In the genomic region with DNA sequence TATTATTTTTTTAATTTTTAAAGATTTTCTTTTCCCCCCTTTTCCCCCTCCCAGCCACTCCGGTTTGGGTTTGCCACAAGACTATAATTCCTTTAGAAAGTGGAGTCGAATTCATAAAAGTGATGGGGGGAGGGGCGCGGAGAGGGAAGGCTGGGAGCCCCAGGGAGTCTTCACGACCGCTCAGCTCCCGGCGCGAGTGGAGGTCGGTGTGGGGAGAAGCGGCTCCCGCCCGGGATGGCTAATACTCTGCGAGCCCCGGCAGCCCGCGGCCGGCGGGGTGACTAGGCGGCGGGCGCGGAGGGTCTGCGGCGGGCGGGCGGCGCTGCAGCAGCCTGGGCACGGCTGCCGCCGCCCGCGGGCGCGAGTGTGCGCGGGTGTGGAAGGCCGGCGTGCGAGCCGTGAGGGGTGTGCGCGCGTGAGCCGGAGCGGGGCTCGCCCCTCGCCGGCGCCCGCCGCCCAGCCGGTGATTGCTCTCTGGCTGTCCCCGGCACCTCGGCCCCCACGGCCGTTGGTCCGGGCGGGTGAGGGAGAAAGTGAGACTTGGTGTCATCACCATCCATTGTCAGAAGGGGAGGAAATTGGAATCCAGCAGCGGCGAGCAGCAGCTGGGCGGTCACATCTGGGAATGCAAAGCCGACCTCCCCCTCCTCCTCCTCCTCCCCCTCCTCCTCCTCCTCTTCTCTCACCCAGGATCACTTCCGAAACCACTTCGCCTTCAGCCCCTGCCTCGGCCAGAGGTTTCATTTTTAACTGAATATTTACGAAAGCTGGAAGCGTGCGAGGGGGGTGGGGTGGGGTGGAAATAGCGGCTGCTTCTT, we compare ENCODE assay signal across 8 cellular contexts. TPM values are rescaled to one million over a fixed set of nuclear protein-coding genes. Genes with fewer than 3 reads are reported as not detected.
DNase-seq lines count a peak whose midpoint lies in the region; ATAC-seq and TF ChIP-seq lines count a peak whose summit lies in the region.

A gene with protein sequence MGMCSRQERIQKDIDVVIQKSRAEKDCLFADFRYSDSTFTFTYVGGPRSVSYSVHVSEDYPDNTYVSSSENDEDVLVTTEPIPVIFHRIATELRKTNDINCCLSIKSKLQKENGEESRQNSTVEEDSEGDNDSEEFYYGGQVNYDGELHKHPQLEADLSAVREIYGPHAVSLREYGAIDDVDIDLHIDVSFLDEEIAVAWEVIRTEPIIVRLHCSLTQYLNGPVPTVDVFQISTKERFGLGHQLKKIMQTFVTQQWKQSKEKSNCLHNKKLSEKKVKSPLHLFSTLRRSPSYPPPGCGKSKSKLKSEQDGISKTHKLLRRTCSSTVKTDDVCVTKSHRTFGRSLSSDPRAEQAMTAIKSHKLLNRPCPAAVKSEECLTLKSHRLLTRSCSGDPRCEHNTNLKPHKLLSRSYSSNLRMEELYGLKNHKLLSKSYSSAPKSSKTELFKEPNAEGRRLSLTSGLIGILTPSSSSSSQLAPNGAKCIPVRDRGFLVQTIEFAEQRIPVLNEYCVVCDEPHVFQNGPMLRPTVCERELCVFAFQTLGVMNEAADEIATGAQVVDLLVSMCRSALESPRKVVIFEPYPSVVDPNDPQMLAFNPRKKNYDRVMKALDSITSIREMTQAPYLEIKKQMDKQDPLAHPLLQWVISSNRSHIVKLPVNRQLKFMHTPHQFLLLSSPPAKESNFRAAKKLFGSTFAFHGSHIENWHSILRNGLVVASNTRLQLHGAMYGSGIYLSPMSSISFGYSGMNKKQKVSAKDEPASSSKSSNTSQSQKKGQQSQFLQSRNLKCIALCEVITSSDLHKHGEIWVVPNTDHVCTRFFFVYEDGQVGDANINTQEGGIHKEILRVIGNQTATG (plus strand): TSS at position 377 of the 818 bp plus-strand sequence. CDS start 459 bp downstream, outside the sequence.

- H3K9ac ChIP-seq in adipocyte (ENCODE audit: low read length), result peak within 1 kb of the TSS; percentile 88

- H3K4me3 ChIP-seq in AG09309 (ENCODE audit: control insufficient read depth, low read depth, low read length) (peak within 1 kb of the TSS; percentile 99), adipocyte (ENCODE audit: low read length) (peak within 1 kb of the TSS; percentile 97), prostate gland (peak within 1 kb of the TSS; percentile 79 to 95)

- no peaks in the 10 kb centered on the region for H3K27me3 ChIP-seq in adipocyte (replicated peaks; ENCODE audit: control insufficient read depth, insufficient read depth, low read length)
- H3K27me3 ChIP-seq in prostate gland (replicated peaks; ENCODE audit: insufficient read depth), result no peaks in the 10 kb centered on the region

- intact Hi-C loops in left ventricle myocardium superior (cut with micrococcal nuclease), result no loop called here
- intact Hi-C loops in prostate gland (cut with DNase I), result no loop called here

- peak; percentile 50 for TF ChIP-seq POLR2A in GM18951 (IDR thresholded peaks at IDR 0.05; ENCODE audit: extremely low read depth, insufficient read depth, insufficient read length)
- TF ChIP-seq POLR2A in prostate gland (IDR thresholded peaks at IDR 0.05), result no peak

- no peaks in the 10 kb centered on the region for H3K36me3 ChIP-seq in adipocyte (ENCODE audit: control insufficient read depth, insufficient read depth, low read length, severe bottlenecking)
- no peaks in the 10 kb centered on the region for H3K36me3 ChIP-seq in prostate gland

- under 1% methylated on average over 53 of the region's 70 CpGs for WGBS in prostate gland

- H3K4me1 ChIP-seq in adipocyte (ENCODE audit: control insufficient read depth, insufficient read depth, low read length) (peaks cover 4% of the 10 kb centered on the region), prostate gland (replicated peaks) (no peaks in the 10 kb centered on the region)

- peak within 1 kb of the TSS; percentile 88 to 92 for H3K27ac ChIP-seq in prostate gland

- DNase-seq in AG09309 (ENCODE audit: low read depth) (no peak), SKM-1 treated with dmso at 0.1 percent for 144 hours (lab: John Stamatoyannopoulos, UW; ENCODE audit: unreplicated experiment) (peak; percentile 59), adipocyte (ENCODE audit: low read depth) (peak; percentile 67), left ventricle myocardium superior (peak; percentile 66), prostate gland (ENCODE audit: low spot score) (peak; percentile 26), KG1 (lab: John Stamatoyannopoulos, UW) (no peak)

- TF ChIP-seq CTCF in AG09309 (IDR thresholded peaks at IDR 0.05; ENCODE audit: control insufficient read depth, insufficient read depth, low read depth, low read length, missing control alignments) (no peak), prostate gland (IDR thresholded peaks at IDR 0.05) (no peak)

- H3K9me3 ChIP-seq in adipocyte (ENCODE audit: control insufficient read depth, low read length) (no peaks in the 10 kb centered on the region), prostate gland (no peaks in the 10 kb centered on the region)

- ATAC-seq in HG03565 (IDR thresholded peaks at IDR 0.05; ENCODE audit: unreplicated experiment), result peak; percentile 30
- ATAC-seq in left ventricle myocardium superior, result peak; percentile 77

- in situ Hi-C loops in GM18951 (cut with MboI; ENCODE audit: low sequenced_read_pairs, unreplicated experiment), result no loop called here

RNA-seq across cellular contexts. Expression of the gene that starts here (rescaled TPM):
- total RNA-seq in left ventricle myocardium superior (6.2 TPM), prostate gland (10 to 100 TPM; 21.8 TPM)

Comparison
In these comparisons a context has a peak if more than half of its experiments do, and no peak if none do; other contexts are left out.
1. DNase-seq: peak in SKM-1 treated with dmso at 0.1 percent for 144 hours (single experiment), adipocyte (single experiment), left ventricle myocardium superior (single experiment) and prostate gland (single experiment); none in AG09309 (single experiment) and KG1 (single experiment).
2. Peak in every context shown above with its lines, with median percentiles within 50 percentile points of each other: H3K4me3 ChIP-seq.